In genomic region chr16:3457434-3458252, GRCh38 we compare ENCODE assay signal across 1 cellular context.
TF ChIP-seq lines count a peak whose summit lies in the region.

No MANE protein-coding gene starts in this region.

TF ChIP-seq in HepG2, 621 proteins besides CTCF, POLR2A, EP300 and RAD21 (continued from another document and continues in another):
- TF ChIP-seq UBTF (CRISPR knock-in tag; IDR thresholded peaks at IDR 0.05) = peak; percentile 85
- no peak for TF ChIP-seq ADNP (CRISPR knock-in tag; IDR thresholded peaks at IDR 0.05)
- TF ChIP-seq ZNF292 (CRISPR knock-in tag; IDR thresholded peaks at IDR 0.05; ENCODE audit: borderline replicate concordance, low read depth) = no peak
- peak; percentile 89 for TF ChIP-seq DMAP1 (CRISPR knock-in tag; IDR thresholded peaks at IDR 0.05)
- TF ChIP-seq RARA (CRISPR knock-in tag; IDR thresholded peaks at IDR 0.05) = peak; percentile 5; the same call in 1 of the 2 replicates
- TF ChIP-seq TBX2 (CRISPR knock-in tag; IDR thresholded peaks at IDR 0.05; ENCODE audit: borderline replicate concordance) = peak; percentile 71
- peak; percentile 43; the same call in 1 of the 2 replicates for TF ChIP-seq MLX (CRISPR knock-in tag; IDR thresholded peaks at IDR 0.05)
- TF ChIP-seq JUN (CRISPR knock-in tag; IDR thresholded peaks at IDR 0.05) = peak; percentile 50; the same call in 1 of the 2 replicates
- no peak for TF ChIP-seq RBAK (CRISPR knock-in tag; IDR thresholded peaks at IDR 0.05)
- TF ChIP-seq TGIF2 (CRISPR knock-in tag; IDR thresholded peaks at IDR 0.05) = no peak; the same call in 1 of the 2 replicates
- TF ChIP-seq ZKSCAN1 (IDR thresholded peaks at IDR 0.05; ENCODE audit: low read length) = no peak
- TF ChIP-seq BORCS8-MEF2B (CRISPR knock-in tag; IDR thresholded peaks at IDR 0.05) = no peak; the same call in none of the 2 replicates
- TF ChIP-seq, protein P1, sequence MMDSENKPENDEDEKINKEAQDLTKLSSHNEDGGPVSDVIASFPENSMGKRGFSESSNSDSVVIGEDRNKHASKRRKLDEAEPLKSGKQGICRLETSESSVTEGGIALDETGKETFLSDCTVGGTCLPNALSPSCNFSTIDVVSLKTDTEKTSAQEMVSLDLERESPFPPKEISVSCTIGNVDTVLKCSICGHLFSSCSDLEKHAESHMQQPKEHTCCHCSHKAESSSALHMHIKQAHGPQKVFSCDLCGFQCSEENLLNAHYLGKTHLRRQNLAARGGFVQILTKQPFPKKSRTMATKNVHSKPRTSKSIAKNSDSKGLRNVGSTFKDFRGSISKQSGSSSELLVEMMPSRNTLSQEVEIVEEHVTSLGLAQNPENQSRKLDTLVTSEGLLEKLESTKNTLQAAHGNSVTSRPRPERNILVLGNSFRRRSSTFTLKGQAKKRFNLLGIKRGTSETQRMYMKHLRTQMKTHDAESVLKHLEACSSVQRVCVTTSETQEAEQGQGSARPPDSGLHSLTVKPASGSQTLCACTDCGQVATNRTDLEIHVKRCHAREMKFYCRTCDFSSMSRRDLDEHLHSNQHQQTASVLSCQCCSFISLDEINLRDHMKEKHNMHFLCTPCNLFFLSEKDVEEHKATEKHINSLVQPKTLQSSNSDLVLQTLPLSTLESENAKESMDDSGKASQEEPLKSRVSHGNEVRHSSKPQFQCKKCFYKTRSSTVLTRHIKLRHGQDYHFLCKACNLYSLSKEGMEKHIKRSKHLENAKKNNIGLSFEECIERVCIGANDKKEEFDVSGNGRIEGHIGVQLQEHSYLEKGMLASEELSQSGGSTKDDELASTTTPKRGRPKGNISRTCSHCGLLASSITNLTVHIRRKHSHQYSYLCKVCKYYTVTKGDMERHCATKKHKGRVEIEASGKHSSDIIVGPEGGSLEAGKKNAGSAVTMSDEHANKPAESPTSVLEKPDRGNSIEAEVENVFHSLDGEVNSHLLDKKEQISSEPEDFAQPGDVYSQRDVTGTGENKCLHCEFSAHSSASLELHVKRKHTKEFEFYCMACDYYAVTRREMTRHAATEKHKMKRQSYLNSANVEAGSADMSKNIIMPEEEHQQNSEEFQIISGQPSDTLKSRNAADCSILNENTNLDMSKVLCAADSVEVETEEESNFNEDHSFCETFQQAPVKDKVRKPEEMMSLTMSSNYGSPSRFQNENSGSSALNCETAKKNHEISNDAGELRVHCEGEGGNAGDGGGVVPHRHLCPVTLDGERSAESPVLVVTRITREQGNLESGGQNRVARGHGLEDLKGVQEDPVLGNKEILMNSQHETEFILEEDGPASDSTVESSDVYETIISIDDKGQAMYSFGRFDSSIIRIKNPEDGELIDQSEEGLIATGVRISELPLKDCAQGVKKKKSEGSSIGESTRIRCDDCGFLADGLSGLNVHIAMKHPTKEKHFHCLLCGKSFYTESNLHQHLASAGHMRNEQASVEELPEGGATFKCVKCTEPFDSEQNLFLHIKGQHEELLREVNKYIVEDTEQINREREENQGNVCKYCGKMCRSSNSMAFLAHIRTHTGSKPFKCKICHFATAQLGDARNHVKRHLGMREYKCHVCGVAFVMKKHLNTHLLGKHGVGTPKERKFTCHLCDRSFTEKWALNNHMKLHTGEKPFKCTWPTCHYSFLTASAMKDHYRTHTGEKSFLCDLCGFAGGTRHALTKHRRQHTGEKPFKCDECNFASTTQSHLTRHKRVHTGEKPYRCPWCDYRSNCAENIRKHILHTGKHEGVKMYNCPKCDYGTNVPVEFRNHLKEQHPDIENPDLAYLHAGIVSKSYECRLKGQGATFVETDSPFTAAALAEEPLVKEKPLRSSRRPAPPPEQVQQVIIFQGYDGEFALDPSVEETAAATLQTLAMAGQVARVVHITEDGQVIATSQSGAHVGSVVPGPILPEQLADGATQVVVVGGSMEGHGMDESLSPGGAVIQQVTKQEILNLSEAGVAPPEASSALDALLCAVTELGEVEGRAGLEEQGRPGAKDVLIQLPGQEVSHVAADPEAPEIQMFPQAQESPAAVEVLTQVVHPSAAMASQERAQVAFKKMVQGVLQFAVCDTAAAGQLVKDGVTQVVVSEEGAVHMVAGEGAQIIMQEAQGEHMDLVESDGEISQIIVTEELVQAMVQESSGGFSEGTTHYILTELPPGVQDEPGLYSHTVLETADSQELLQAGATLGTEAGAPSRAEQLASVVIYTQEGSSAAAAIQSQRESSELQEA (CRISPR knock-in tag; IDR thresholded peaks at IDR 0.05; ENCODE audit: not compliant biosample characterization) = peak; percentile 17
- TF ChIP-seq BRF2 (CRISPR knock-in tag; IDR thresholded peaks at IDR 0.05) = peak; percentile 74; the same call in 1 of the 2 replicates
- no peak for TF ChIP-seq HDAC6 (IDR thresholded peaks at IDR 0.05; ENCODE audit: low read depth, low read length)
- TF ChIP-seq SP1 (IDR thresholded peaks at IDR 0.05) = no peak; the same call in 1 of the 2 replicates
- peak; percentile 95 for TF ChIP-seq SP1 (CRISPR knock-in tag; IDR thresholded peaks at IDR 0.05)
- no peak for TF ChIP-seq GTF2F1 (IDR thresholded peaks at IDR 0.05; ENCODE audit: low read length)
- TF ChIP-seq, protein P2, sequence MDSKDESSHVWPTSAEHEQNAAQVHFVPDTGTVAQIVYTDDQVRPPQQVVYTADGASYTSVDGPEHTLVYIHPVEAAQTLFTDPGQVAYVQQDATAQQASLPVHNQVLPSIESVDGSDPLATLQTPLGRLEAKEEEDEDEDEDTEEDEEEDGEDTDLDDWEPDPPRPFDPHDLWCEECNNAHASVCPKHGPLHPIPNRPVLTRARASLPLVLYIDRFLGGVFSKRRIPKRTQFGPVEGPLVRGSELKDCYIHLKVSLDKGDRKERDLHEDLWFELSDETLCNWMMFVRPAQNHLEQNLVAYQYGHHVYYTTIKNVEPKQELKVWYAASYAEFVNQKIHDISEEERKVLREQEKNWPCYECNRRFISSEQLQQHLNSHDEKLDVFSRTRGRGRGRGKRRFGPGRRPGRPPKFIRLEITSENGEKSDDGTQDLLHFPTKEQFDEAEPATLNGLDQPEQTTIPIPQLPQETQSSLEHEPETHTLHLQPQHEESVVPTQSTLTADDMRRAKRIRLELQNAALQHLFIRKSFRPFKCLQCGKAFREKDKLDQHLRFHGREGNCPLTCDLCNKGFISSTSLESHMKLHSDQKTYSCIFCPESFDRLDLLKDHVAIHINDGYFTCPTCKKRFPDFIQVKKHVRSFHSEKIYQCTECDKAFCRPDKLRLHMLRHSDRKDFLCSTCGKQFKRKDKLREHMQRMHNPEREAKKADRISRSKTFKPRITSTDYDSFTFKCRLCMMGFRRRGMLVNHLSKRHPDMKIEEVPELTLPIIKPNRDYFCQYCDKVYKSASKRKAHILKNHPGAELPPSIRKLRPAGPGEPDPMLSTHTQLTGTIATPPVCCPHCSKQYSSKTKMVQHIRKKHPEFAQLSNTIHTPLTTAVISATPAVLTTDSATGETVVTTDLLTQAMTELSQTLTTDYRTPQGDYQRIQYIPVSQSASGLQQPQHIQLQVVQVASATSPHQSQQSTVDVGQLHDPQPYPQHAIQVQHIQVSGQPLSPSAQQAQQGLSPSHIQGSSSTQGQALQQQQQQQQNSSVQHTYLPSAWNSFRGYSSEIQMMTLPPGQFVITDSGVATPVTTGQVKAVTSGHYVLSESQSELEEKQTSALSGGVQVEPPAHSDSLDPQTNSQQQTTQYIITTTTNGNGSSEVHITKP (CRISPR knock-in tag; IDR thresholded peaks at IDR 0.05; ENCODE audit: low read depth) = no peak
- TF ChIP-seq ZIK1 (CRISPR knock-in tag; IDR thresholded peaks at IDR 0.05; ENCODE audit: borderline replicate concordance, low read depth) = peak; percentile 55; the same call in 1 of the 2 replicates
- peak; percentile 62; the same call in 1 of the 2 replicates for TF ChIP-seq HIVEP1 (CRISPR knock-in tag; IDR thresholded peaks at IDR 0.05)
- TF ChIP-seq ZNF766 (CRISPR knock-in tag; IDR thresholded peaks at IDR 0.05; ENCODE audit: borderline replicate concordance) = peak; percentile 86
- peak; percentile 39; the same call in 1 of the 2 replicates for TF ChIP-seq ZNF446 (CRISPR knock-in tag; IDR thresholded peaks at IDR 0.05)
- no peak for TF ChIP-seq POLR2AphosphoS2 (IDR thresholded peaks at IDR 0.05; ENCODE audit: low read depth, low read length)
- peak; percentile 75 for TF ChIP-seq MED1 (CRISPR knock-in tag; IDR thresholded peaks at IDR 0.05)
- TF ChIP-seq ZNF263 (CRISPR knock-in tag; IDR thresholded peaks at IDR 0.05) = no peak
- no peak for TF ChIP-seq WIZ (CRISPR knock-in tag; IDR thresholded peaks at IDR 0.05)
- TF ChIP-seq, protein P3, sequence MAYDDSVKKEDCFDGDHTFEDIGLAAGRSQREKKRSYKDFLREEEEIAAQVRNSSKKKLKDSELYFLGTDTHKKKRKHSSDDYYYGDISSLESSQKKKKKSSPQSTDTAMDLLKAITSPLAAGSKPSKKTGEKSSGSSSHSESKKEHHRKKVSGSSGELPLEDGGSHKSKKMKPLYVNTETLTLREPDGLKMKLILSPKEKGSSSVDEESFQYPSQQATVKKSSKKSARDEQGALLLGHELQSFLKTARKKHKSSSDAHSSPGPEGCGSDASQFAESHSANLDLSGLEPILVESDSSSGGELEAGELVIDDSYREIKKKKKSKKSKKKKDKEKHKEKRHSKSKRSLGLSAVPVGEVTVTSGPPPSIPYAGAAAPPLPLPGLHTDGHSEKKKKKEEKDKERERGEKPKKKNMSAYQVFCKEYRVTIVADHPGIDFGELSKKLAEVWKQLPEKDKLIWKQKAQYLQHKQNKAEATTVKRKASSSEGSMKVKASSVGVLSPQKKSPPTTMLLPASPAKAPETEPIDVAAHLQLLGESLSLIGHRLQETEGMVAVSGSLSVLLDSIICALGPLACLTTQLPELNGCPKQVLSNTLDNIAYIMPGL (CRISPR knock-in tag; IDR thresholded peaks at IDR 0.05; ENCODE audit: borderline replicate concordance in 1 of 2, low read depth in 1 of 2) = peak; percentile 40 to 82; a peak in 3 of 4 replicates
- no peak; the same call in 1 of the 2 replicates for TF ChIP-seq ZNF552 (CRISPR knock-in tag; IDR thresholded peaks at IDR 0.05; ENCODE audit: borderline replicate concordance)
- peak; percentile 51 for TF ChIP-seq AGO1 (IDR thresholded peaks at IDR 0.05; ENCODE audit: low read depth, low read length, poor library complexity, severe bottlenecking)
- 0 out of 2 replicates have a peak, but pooled peaks have one; percentile 33 for TF ChIP-seq HNRNPL (IDR thresholded peaks at IDR 0.05; ENCODE audit: low read depth, low read length)
- TF ChIP-seq RAD51 (IDR thresholded peaks at IDR 0.05; ENCODE audit: borderline replicate concordance) = no peak
- TF ChIP-seq FOXP4 (CRISPR knock-in tag; IDR thresholded peaks at IDR 0.05) = peak; percentile 59; the same call in 1 of the 2 replicates
- TF ChIP-seq, protein P4, sequence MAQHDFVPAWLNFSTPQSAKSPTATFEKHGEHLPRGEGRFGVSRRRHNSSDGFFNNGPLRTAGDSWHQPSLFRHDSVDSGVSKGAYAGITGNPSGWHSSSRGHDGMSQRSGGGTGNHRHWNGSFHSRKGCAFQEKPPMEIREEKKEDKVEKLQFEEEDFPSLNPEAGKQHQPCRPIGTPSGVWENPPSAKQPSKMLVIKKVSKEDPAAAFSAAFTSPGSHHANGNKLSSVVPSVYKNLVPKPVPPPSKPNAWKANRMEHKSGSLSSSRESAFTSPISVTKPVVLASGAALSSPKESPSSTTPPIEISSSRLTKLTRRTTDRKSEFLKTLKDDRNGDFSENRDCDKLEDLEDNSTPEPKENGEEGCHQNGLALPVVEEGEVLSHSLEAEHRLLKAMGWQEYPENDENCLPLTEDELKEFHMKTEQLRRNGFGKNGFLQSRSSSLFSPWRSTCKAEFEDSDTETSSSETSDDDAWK (CRISPR knock-in tag; IDR thresholded peaks at IDR 0.05) = no peak
- peak; percentile 69; the same call in 1 of the 2 replicates for TF ChIP-seq ZNF34 (CRISPR knock-in tag; IDR thresholded peaks at IDR 0.05; ENCODE audit: borderline replicate concordance)
- TF ChIP-seq MXD4 (CRISPR knock-in tag; IDR thresholded peaks at IDR 0.05) = peak; percentile 88
- no peak; the same call in 1 of the 2 replicates for TF ChIP-seq ZNF44 (CRISPR knock-in tag; IDR thresholded peaks at IDR 0.05)
- peak; percentile 40; the same call in 1 of the 2 replicates for TF ChIP-seq SOX5 (CRISPR knock-in tag; IDR thresholded peaks at IDR 0.05; ENCODE audit: borderline replicate concordance)
- no peak for TF ChIP-seq EEA1 (CRISPR knock-in tag; IDR thresholded peaks at IDR 0.05; ENCODE audit: borderline replicate concordance)
- peak; percentile 75; the same call in 1 of the 2 replicates for TF ChIP-seq NFKB2 (CRISPR knock-in tag; IDR thresholded peaks at IDR 0.05; ENCODE audit: borderline replicate concordance)
